ENCODE assay signal across 8 cellular contexts in the genomic region with DNA sequence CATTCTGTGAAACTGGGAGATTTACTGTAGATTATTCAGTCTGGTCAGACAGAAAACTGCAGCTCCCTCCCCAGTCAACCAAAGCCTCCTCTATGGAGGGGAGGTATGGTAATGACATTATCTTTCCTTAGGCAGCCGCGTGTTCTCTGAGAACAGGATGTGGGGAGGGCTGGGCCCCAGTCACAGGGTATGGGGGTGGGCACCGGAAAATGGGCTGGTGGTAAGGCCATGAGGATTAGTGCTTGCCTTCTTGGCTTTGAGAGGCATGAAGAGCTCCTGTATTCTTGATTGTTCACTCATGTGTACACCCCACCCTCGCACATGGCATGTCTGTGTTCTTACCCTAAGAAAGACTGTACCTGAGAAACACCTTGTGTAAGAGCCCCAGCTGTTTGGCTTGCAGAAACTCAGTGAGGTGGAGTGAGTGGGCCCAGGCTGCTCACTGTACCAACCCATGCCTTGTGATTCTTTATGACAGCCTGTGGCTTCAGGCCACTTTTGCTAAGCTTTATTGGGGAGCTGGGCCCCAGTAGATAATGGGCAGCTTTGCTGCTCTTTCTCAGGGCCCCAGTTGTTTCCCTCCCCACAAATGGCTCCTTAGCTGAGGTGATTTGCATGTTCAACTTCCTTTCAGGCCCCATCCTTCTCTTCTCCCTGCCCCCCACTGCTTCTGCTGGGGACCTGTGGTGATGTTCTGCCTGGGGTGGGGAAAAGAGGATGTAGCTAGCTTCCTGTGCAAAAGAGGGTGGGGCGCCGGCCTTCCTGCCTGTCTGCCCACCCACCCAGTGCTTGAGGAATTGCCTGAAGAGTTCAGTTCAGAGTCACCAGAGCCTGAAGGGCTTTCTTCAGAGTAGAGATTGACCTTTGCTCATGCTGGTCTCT. TPM values are rescaled to one million over a fixed set of nuclear protein-coding genes. Genes with fewer than 3 reads are reported as not detected.
DNase-seq lines count a peak whose midpoint lies in the region; ATAC-seq and FAIRE-seq lines count a peak whose summit lies in the region.

No MANE protein-coding gene starts in this region.

- peak overlapping the region; percentile 79 for H3K4me3 Mint-ChIP-seq in T-helper 1 cell treated with Interleukin-12 subunit alpha and Interleukin-12 subunit beta and Interleukin-4 antibody, amounts not matched to agents 30 μg/mL and 1 μg/mL, for 36 hours

- peak; percentile 5 for DNase-seq in GM19239 (ENCODE audit: insufficient read length, low spot score)
- DNase-seq in lung microvascular endothelial cell (ENCODE audit: low read depth in 2 of 2): peak; percentile 47 to 57
- peak; percentile 34 for DNase-seq in stimulated activated CD8-positive, alpha-beta memory T cell treated with anti-CD3 and anti-CD28 coated beads, Interleukin-7, amount 100 ng/mL, for 24 hours (ENCODE audit: low read depth)
- no peak for DNase-seq in NCI-H1092 treated with DMSO at 0.1 percent for 48 hours (lab: John Stamatoyannopoulos, UW)
- no peak for DNase-seq in DMS 273 (lab: John Stamatoyannopoulos, UW; ENCODE audit: unreplicated experiment)

- H3K27ac Mint-ChIP-seq in T-helper 1 cell treated with Interleukin-12 subunit alpha and Interleukin-12 subunit beta and Interleukin-4 antibody, amounts not matched to agents 30 μg/mL and 1 μg/mL, for 36 hours: peak overlapping the region; percentile 94

- H3K27ac ChIP-seq in adipose tissue (ENCODE audit: low read depth, low read length): peak overlapping the region; percentile 55

- peak; percentile 55 for ATAC-seq in HG03378 (IDR thresholded peaks at IDR 0.05; ENCODE audit: unreplicated experiment)

- peak; percentile 100 for FAIRE-seq in GM19239 (lab: Jason Lieb, UNC)

- H3K36me3 Mint-ChIP-seq in T-helper 1 cell treated with Interleukin-12 subunit alpha and Interleukin-12 subunit beta and Interleukin-4 antibody, amounts not matched to agents 30 μg/mL and 1 μg/mL, for 36 hours (ENCODE audit: low read depth): peaks cover 39% of the 10 kb centered on the region

- no peaks in the 10 kb centered on the region for H3K27me3 Mint-ChIP-seq in T-helper 1 cell treated with Interleukin-12 subunit alpha and Interleukin-12 subunit beta and Interleukin-4 antibody, amounts not matched to agents 30 μg/mL and 1 μg/mL, for 36 hours (ENCODE audit: low read depth)

- peaks cover 77% of the 10 kb centered on the region for H3K4me1 Mint-ChIP-seq in T-helper 1 cell treated with Interleukin-12 subunit alpha and Interleukin-12 subunit beta and Interleukin-4 antibody, amounts not matched to agents 30 μg/mL and 1 μg/mL, for 36 hours (ENCODE audit: low read depth)

- no peaks in the 10 kb centered on the region for H3K9me3 Mint-ChIP-seq in T-helper 1 cell treated with Interleukin-12 subunit alpha and Interleukin-12 subunit beta and Interleukin-4 antibody, amounts not matched to agents 30 μg/mL and 1 μg/mL, for 36 hours

- 25 to 48% (median 37%) methylated on average over 6 of the region's 6 CpGs for WGBS in adipose tissue, 3 donors

RNA-seq across cellular contexts. Expression of gene MSN, which starts 30.7 kb away (rescaled TPM):
- 100 to 1,000 TPM in 2 of 3 donors, 10 to 100 TPM in 1; 22.7 to 198 (median 172) TPM for polyA plus RNA-seq in adipose tissue
- total RNA-seq in lung microvascular endothelial cell: 156 and 229 TPM in 2 replicates

Comparison
In these comparisons a context has a peak if more than half of its experiments do, and no peak if none do; other contexts are left out.
1. DNase-seq: peak in GM19239 (single experiment), lung microvascular endothelial cell (2 of 2) and stimulated activated CD8-positive, alpha-beta memory T cell treated with anti-CD3 and anti-CD28 coated beads, Interleukin-7, amount 100 ng/mL, for 24 hours (single experiment); none in NCI-H1092 treated with DMSO at 0.1 percent for 48 hours (single experiment) and DMS 273 (single experiment).